ENCODE assay signal across 1 cellular context in genomic region chr3:43621406-43621973, GRCh38.
TF ChIP-seq lines count a peak whose summit lies in the region.

No MANE protein-coding gene starts in this region.

TF ChIP-seq in HEK293, 187 proteins besides CTCF, POLR2A, EP300 and RAD21 (continued from another document):
- TF ChIP-seq ZSCAN16 (tag by site-specific recombination; IDR thresholded peaks at IDR 0.05): no peak
- peak; percentile 50; the same call in 1 of the 2 replicates for TF ChIP-seq ZFHX2 (tag by site-specific recombination; conservative IDR thresholded peaks at IDR 0.05)
- TF ChIP-seq ZNF174 (tag by site-specific recombination; IDR thresholded peaks at IDR 0.05): no peak
- no peak for TF ChIP-seq ZNF768 (tag by site-specific recombination; IDR thresholded peaks at IDR 0.05)
- 0 out of 2 replicates have a peak, but pooled peaks have one; percentile 41 for TF ChIP-seq ZNF2 (tag by site-specific recombination; IDR thresholded peaks at IDR 0.05)
TF ChIP-seq in HEK293: peak in this region for 21.
